Comparison of ENCODE assay signal across 9 cellular contexts in genomic region chr1:46595127-46595526, GRCh38. TPM values are rescaled to one million over a fixed set of nuclear protein-coding genes. Genes with fewer than 3 reads are reported as not detected.
DNase-seq lines count a peak whose midpoint lies in the region; ATAC-seq lines count a peak whose summit lies in the region.
"Had no signal": no experiment of that assay in that cellular context is flagged by ENCODE, and none has a peak within 500 bp of the region (broad histone marks: within the 10 kb centered on the region; RNA-seq: fewer than 3 reads in every experiment).

No MANE protein-coding gene starts in this region.

- in situ Hi-C loops in KBM-7 (cut with MboI; ENCODE audit: low pct_unique_long_range_greater_than_20kb, low sequenced_read_pairs), result no loop called here

- H3K27ac Mint-ChIP-seq in T-helper 2 cell treated with Interferon-gamma antibody and Interleukin-4, amounts not matched to agents 5 μg/mL and 100 μg/mL, for 36 hours, result peak overlapping the region; percentile 78
- H3K27ac Mint-ChIP-seq in stimulated activated naive CD8-positive, alpha-beta T cell treated with anti-CD3 and anti-CD28 coated beads, Interleukin-15, Interleukin-2, amounts not matched to agents 100 ng/mL and 50 ng/mL, for 24 hours, result peak overlapping the region; percentile 14
- peak overlapping the region in 4 of 10 donors; percentile 31 to 77 (median 42) for H3K27ac Mint-ChIP-seq in naive thymus-derived CD8-positive, alpha-beta T cell
- H3K27ac Mint-ChIP-seq: stimulated activated memory B cell treated with anti-CD40 and anti-IgM and Interleukin-4, amounts not matched to agents 10 μg/mL and 1 μg/mL and 100 μg/mL, for 72 hours had no signal

- intact Hi-C loops in left cardiac atrium (cut with DNase I), result no loop called here

- DNase-seq in KBM-7 (peak; percentile 88), left cardiac atrium (peak; percentile 77), COLO829 (ENCODE audit: low spot score) (no peak)
- DNase-seq in T-helper 2 cell treated with Interferon-gamma antibody and Interleukin-4, amounts not matched to agents 5 μg/mL and 100 μg/mL, for 36 hours (ENCODE audit: low spot score), result no peak
- DNase-seq in naive thymus-derived CD8-positive, alpha-beta T cell, result no peak
- DNase-seq: central memory CD4-positive, alpha-beta T cell had no signal

- H3K9me3 Mint-ChIP-seq in T-helper 2 cell treated with Interferon-gamma antibody and Interleukin-4, amounts not matched to agents 5 μg/mL and 100 μg/mL, for 36 hours, result no peaks in the 10 kb centered on the region
- no peaks in the 10 kb centered on the region for H3K9me3 Mint-ChIP-seq in stimulated activated naive CD8-positive, alpha-beta T cell treated with anti-CD3 and anti-CD28 coated beads, Interleukin-15, Interleukin-2, amounts not matched to agents 100 ng/mL and 50 ng/mL, for 24 hours
- no peaks in the 10 kb centered on the region for H3K9me3 Mint-ChIP-seq in naive thymus-derived CD8-positive, alpha-beta T cell
- H3K9me3 Mint-ChIP-seq: stimulated activated memory B cell treated with anti-CD40 and anti-IgM and Interleukin-4, amounts not matched to agents 10 μg/mL and 1 μg/mL and 100 μg/mL, for 72 hours had no signal

- peak; percentile 59 to 72 for ATAC-seq in left cardiac atrium
- ATAC-seq in naive thymus-derived CD8-positive, alpha-beta T cell, result no peak
- ATAC-seq in HG02642 (IDR thresholded peaks at IDR 0.05; ENCODE audit: poor library complexity, unreplicated experiment), result no peak
- ATAC-seq: stimulated activated memory B cell treated with anti-CD40 and anti-IgM and Interleukin-4, amounts not matched to agents 10 μg/mL and 1 μg/mL and 100 μg/mL, for 72 hours had no signal

- H3K4me3 Mint-ChIP-seq in T-helper 2 cell treated with Interferon-gamma antibody and Interleukin-4, amounts not matched to agents 5 μg/mL and 100 μg/mL, for 36 hours, result peak overlapping the region; percentile 66
- H3K4me3 Mint-ChIP-seq in stimulated activated naive CD8-positive, alpha-beta T cell treated with anti-CD3 and anti-CD28 coated beads, Interleukin-15, Interleukin-2, amounts not matched to agents 100 ng/mL and 50 ng/mL, for 24 hours, result no peak overlapping the region
- peak overlapping the region in 4 of 10 donors; percentile 16 to 49 (median 34) for H3K4me3 Mint-ChIP-seq in naive thymus-derived CD8-positive, alpha-beta T cell
- H3K4me3 Mint-ChIP-seq: stimulated activated memory B cell treated with anti-CD40 and anti-IgM and Interleukin-4, amounts not matched to agents 10 μg/mL and 1 μg/mL and 100 μg/mL, for 72 hours had no signal

- POLR2A ChIA-PET in naive thymus-derived CD8-positive, alpha-beta T cell (lab: Charles Lee), result interaction anchor here (1.5 kb wide), 1 partner anchor 9 kb away, joined by 4 read pairs; the partner anchor contains the start of gene MKNK1

- peaks cover 55% of the 10 kb centered on the region for H3K4me1 Mint-ChIP-seq in T-helper 2 cell treated with Interferon-gamma antibody and Interleukin-4, amounts not matched to agents 5 μg/mL and 100 μg/mL, for 36 hours (ENCODE audit: low read depth)
- H3K4me1 Mint-ChIP-seq in stimulated activated naive CD8-positive, alpha-beta T cell treated with anti-CD3 and anti-CD28 coated beads, Interleukin-15, Interleukin-2, amounts not matched to agents 100 ng/mL and 50 ng/mL, for 24 hours (ENCODE audit: low read depth), result peaks cover 38% of the 10 kb centered on the region
- H3K4me1 Mint-ChIP-seq in naive thymus-derived CD8-positive, alpha-beta T cell, result peaks cover 26 to 51% (median 44%) of the 10 kb centered on the region in 4 donors

- H3K36me3 Mint-ChIP-seq in T-helper 2 cell treated with Interferon-gamma antibody and Interleukin-4, amounts not matched to agents 5 μg/mL and 100 μg/mL, for 36 hours (ENCODE audit: low read depth), result peaks cover 67% of the 10 kb centered on the region
- H3K36me3 Mint-ChIP-seq in stimulated activated naive CD8-positive, alpha-beta T cell treated with anti-CD3 and anti-CD28 coated beads, Interleukin-15, Interleukin-2, amounts not matched to agents 100 ng/mL and 50 ng/mL, for 24 hours (ENCODE audit: low read depth), result peaks cover 41% of the 10 kb centered on the region
- peaks cover 10 to 50% (median 29%) of the 10 kb centered on the region in 3 donors for H3K36me3 Mint-ChIP-seq in naive thymus-derived CD8-positive, alpha-beta T cell

- no peaks in the 10 kb centered on the region for H3K27me3 Mint-ChIP-seq in T-helper 2 cell treated with Interferon-gamma antibody and Interleukin-4, amounts not matched to agents 5 μg/mL and 100 μg/mL, for 36 hours (ENCODE audit: low read depth)
- no peaks in the 10 kb centered on the region for H3K27me3 Mint-ChIP-seq in stimulated activated naive CD8-positive, alpha-beta T cell treated with anti-CD3 and anti-CD28 coated beads, Interleukin-15, Interleukin-2, amounts not matched to agents 100 ng/mL and 50 ng/mL, for 24 hours
- no peaks in the 10 kb centered on the region for H3K27me3 Mint-ChIP-seq in naive thymus-derived CD8-positive, alpha-beta T cell
- H3K27me3 Mint-ChIP-seq: stimulated activated memory B cell treated with anti-CD40 and anti-IgM and Interleukin-4, amounts not matched to agents 10 μg/mL and 1 μg/mL and 100 μg/mL, for 72 hours had no signal

RNA-seq across cellular contexts. Expression of gene MKNK1, which starts 8.9 kb away (rescaled TPM):
- total RNA-seq in left cardiac atrium, result 10 to 100 TPM; 39.7 to 42.7 TPM
- 10 to 100 TPM; 51.4 to 56.3 TPM for total RNA-seq in naive thymus-derived CD8-positive, alpha-beta T cell
- polyA plus RNA-seq in naive thymus-derived CD8-positive, alpha-beta T cell, result 10 to 100 TPM; 17.6 to 19.7 (median 18.7) TPM

RNA-seq across cellular contexts. Expression of gene MOB3C, which starts 21.5 kb away (rescaled TPM):
- total RNA-seq in left cardiac atrium, result 10 to 100 TPM; 18.3 to 22.1 TPM
- total RNA-seq in naive thymus-derived CD8-positive, alpha-beta T cell, result 10 to 100 TPM; 24.3 to 24.7 TPM
- polyA plus RNA-seq in naive thymus-derived CD8-positive, alpha-beta T cell, result 10 to 100 TPM in 1 of 3 donors, 1 to 10 TPM in 2; 8.3 to 17.5 (median 8.4) TPM

RNA-seq across cellular contexts. Expression of gene KNCN, which starts 43.7 kb away (rescaled TPM):
- total RNA-seq in left cardiac atrium, result not detected
- not detected for total RNA-seq in naive thymus-derived CD8-positive, alpha-beta T cell
- polyA plus RNA-seq in naive thymus-derived CD8-positive, alpha-beta T cell, result not detected

Comparison
In these comparisons a context has a peak if more than half of its experiments do, and no peak if none do; other contexts are left out.
1. DNase-seq: peak in KBM-7 (single experiment) and left cardiac atrium (single experiment); none in T-helper 2 cell treated with Interferon-gamma antibody and Interleukin-4, amounts not matched to agents 5 μg/mL and 100 μg/mL, for 36 hours (single experiment), naive thymus-derived CD8-positive, alpha-beta T cell (0 of 10) and COLO829 (single experiment).
2. ATAC-seq: peak in left cardiac atrium (2 of 2); none in naive thymus-derived CD8-positive, alpha-beta T cell (0 of 2) and HG02642 (single experiment).